Comparison of ENCODE assay signal across 1 cellular context in genomic region chr6:90296346-90297123, GRCh38.
A peak's percentile ranks its signal among the peaks of the same experiment; 100 is the strongest.
TF ChIP-seq lines count a peak whose summit lies in the region.

Gene BACH2 (minus strand): TSS chr6:90296843. CDS start chr6:90008844, 287,999 bp downstream.

TF ChIP-seq in HEK293, 187 proteins besides CTCF, POLR2A, EP300 and RAD21 (continued from another document and continues in another):
- TF ChIP-seq ZBTB11 (tag by site-specific recombination; conservative IDR thresholded peaks at IDR 0.05; ENCODE audit: low read depth): no peak
- no peak for TF ChIP-seq ZNF19 (tag by site-specific recombination; IDR thresholded peaks at IDR 0.05; ENCODE audit: low read depth)
- TF ChIP-seq ZNF341 (tag by site-specific recombination; IDR thresholded peaks at IDR 0.05; ENCODE audit: low read depth): 0 out of 2 replicates have a peak, but pooled peaks have one; percentile 28
- no peak for TF ChIP-seq ZNF223 (tag by site-specific recombination; IDR thresholded peaks at IDR 0.05)
- TF ChIP-seq PATZ1 (tag by site-specific recombination; IDR thresholded peaks at IDR 0.05): 0 out of 2 replicates have a peak, but pooled peaks have one; percentile 52
- no peak for TF ChIP-seq ZNF114 (tag by site-specific recombination; IDR thresholded peaks at IDR 0.05)
- 0 out of 2 replicates have a peak, but pooled peaks have one; percentile 5 for TF ChIP-seq INSM2 (tag by site-specific recombination; IDR thresholded peaks at IDR 0.05)
- 0 out of 2 replicates have a peak, but pooled peaks have one; percentile 31 for TF ChIP-seq ZIC2 (tag by site-specific recombination; IDR thresholded peaks at IDR 0.05)
- peak; percentile 31; the same call in 1 of the 2 replicates for TF ChIP-seq ZNF398 (tag by site-specific recombination; IDR thresholded peaks at IDR 0.05)
- no peak for TF ChIP-seq ZNF394 (tag by site-specific recombination; IDR thresholded peaks at IDR 0.05; ENCODE audit: borderline replicate concordance)
- no peak for TF ChIP-seq ZNF23 (tag by site-specific recombination; IDR thresholded peaks at IDR 0.05; ENCODE audit: borderline replicate concordance)
- peak; percentile 64 for TF ChIP-seq GLIS1 (tag by site-specific recombination; IDR thresholded peaks at IDR 0.05)
- 0 out of 2 replicates have a peak, but pooled peaks have one; percentile 39 for TF ChIP-seq SP3 (tag by site-specific recombination; IDR thresholded peaks at IDR 0.05)
- no peak for TF ChIP-seq PBX3 (CRISPR knock-in tag; IDR thresholded peaks at IDR 0.05)
- peak; percentile 37; the same call in 1 of the 2 replicates for TF ChIP-seq SP2 (tag by site-specific recombination; IDR thresholded peaks at IDR 0.05)
- no peak for TF ChIP-seq ZNF423 (tag by site-specific recombination; IDR thresholded peaks at IDR 0.05)
- peak; percentile 55; the same call in 1 of the 2 replicates for TF ChIP-seq ZBTB6 (tag by site-specific recombination; IDR thresholded peaks at IDR 0.05)
- peak; percentile 39 for TF ChIP-seq ZBTB26 (tag by site-specific recombination; optimal IDR thresholded peaks at IDR 0.05)
- TF ChIP-seq ATF2 (tag by site-specific recombination; IDR thresholded peaks at IDR 0.05; ENCODE audit: low read depth): peak; percentile 94
- TF ChIP-seq ZBTB8A (tag by site-specific recombination; IDR thresholded peaks at IDR 0.05): peak; percentile 46; the same call in 1 of the 2 replicates
- 0 out of 2 replicates have a peak, but pooled peaks have one; percentile 33 for TF ChIP-seq PRDM10 (tag by site-specific recombination; IDR thresholded peaks at IDR 0.05)
- TF ChIP-seq WT1 (tag by site-specific recombination; IDR thresholded peaks at IDR 0.05): no peak; the same call in 1 of the 2 replicates
- TF ChIP-seq ZBTB21 (tag by site-specific recombination; IDR thresholded peaks at IDR 0.05): peak; percentile 51; the same call in 1 of the 2 replicates
- no peak for TF ChIP-seq ZBTB48 (tag by site-specific recombination; IDR thresholded peaks at IDR 0.05)
- no peak for TF ChIP-seq HIC1 (tag by site-specific recombination; IDR thresholded peaks at IDR 0.05)
